In genomic region chr4:6450709-6451108, GRCh38 we compare ENCODE assay signal across 33 cellular contexts. TPM values are rescaled to one million over a fixed set of nuclear protein-coding genes. Genes with fewer than 3 reads are reported as not detected.
"Had no signal": no experiment of that assay in that cellular context is flagged by ENCODE, and none has a peak within 500 bp of the region (broad histone marks: within the 10 kb centered on the region; RNA-seq: fewer than 3 reads in every experiment).

No MANE protein-coding gene starts in this region.

- H3K27ac Mint-ChIP-seq: activated T-helper 17 cell treated with anti-CD3 and anti-CD28 coated beads, Interleukin-2, amount 50 U/mL, for 72 hours; stimulated activated effector memory CD8-positive, alpha-beta T cell treated with anti-CD3 and anti-CD28 coated beads, Interleukin-12 subunit alpha, Interleukin-12 subunit beta, amount 100 ng/mL, for 72 hours; stimulated activated naive CD8-positive, alpha-beta T cell treated with anti-CD3 and anti-CD28 coated beads, Interleukin-15, Interleukin-2, amounts not matched to agents 100 ng/mL and 50 ng/mL, for 24 hours; T-helper 1 cell treated with Interleukin-12 subunit alpha and Interleukin-12 subunit beta and Interleukin-4 antibody, amounts not matched to agents 30 μg/mL and 1 μg/mL, for 36 hours; type B pancreatic cell had no signal

- H3K9me3 Mint-ChIP-seq: activated T-cell treated with anti-CD3 and anti-CD28 coated beads, Interleukin-2, amount 50 U/mL, for 4 hours; activated T-helper 17 cell treated with anti-CD3 and anti-CD28 coated beads, Interleukin-2, amount 50 U/mL, for 72 hours; nephron; stimulated activated effector memory CD8-positive, alpha-beta T cell treated with anti-CD3 and anti-CD28 coated beads, Interleukin-12 subunit alpha, Interleukin-12 subunit beta, amount 100 ng/mL, for 72 hours; stimulated activated naive CD8-positive, alpha-beta T cell treated with anti-CD3 and anti-CD28 coated beads, Interleukin-15, Interleukin-2, amounts not matched to agents 100 ng/mL and 50 ng/mL, for 24 hours; T-helper 1 cell treated with Interleukin-12 subunit alpha and Interleukin-12 subunit beta and Interleukin-4 antibody, amounts not matched to agents 30 μg/mL and 1 μg/mL, for 36 hours; type B pancreatic cell had no signal

- H3K79me2 ChIP-seq: hepatocyte had no signal

- H3K27me3 ChIP-seq: colonic mucosa, hepatocyte, ovary, vagina had no signal

- DNase-seq: activated CD4-positive, alpha-beta T cell treated with anti-CD3 and anti-CD28 coated beads for 4 hours; activated CD4-positive, alpha-beta T cell treated with anti-CD3 and anti-CD28 coated beads, Interleukin-2, amount 50 U/mL, for 4 hours; activated gamma-delta T cell treated with Interleukin-2 at 50 U/mL for 16 hours; activated naive CD4-positive, alpha-beta T cell treated with anti-CD3 and anti-CD28 coated beads, Interleukin-2, amount 50 U/mL, for 16 hours; activated T-cell treated with anti-CD3 and anti-CD28 coated beads, Interleukin-2, amount 50 U/mL, for 4 hours; anterior cingulate cortex; cerebellar nuclear complex; colonic mucosa; effector memory CD4-positive, alpha-beta T cell; erythroblast; islet precursor cell; left ventricle myocardium superior; mucosa of descending colon; ovary; retina; stimulated activated CD4-positive, alpha-beta T cell treated with anti-CD3 and anti-CD28 coated beads, Interleukin-12 subunit alpha, Interleukin-12 subunit beta, amount 100 ng/mL, for 4 hours; stimulated activated CD4-positive, alpha-beta T cell treated with anti-CD3 and anti-CD28 coated beads, Interleukin-4, amount 100 ng/mL, for 24 hours; T-helper 9 cell had no signal

- H3K9me3 ChIP-seq: colonic mucosa, gastroesophageal sphincter, mucosa of descending colon, neutrophil, ovary, prostate gland, vagina had no signal

- H3K4me1 Mint-ChIP-seq: activated T-helper 17 cell treated with anti-CD3 and anti-CD28 coated beads, Interleukin-2, amount 50 U/mL, for 72 hours; stimulated activated effector memory CD8-positive, alpha-beta T cell treated with anti-CD3 and anti-CD28 coated beads, Interleukin-12 subunit alpha, Interleukin-12 subunit beta, amount 100 ng/mL, for 72 hours had no signal

- H3K4me1 ChIP-seq: colonic mucosa had no signal

- H3K4me3 Mint-ChIP-seq: activated T-cell treated with anti-CD3 and anti-CD28 coated beads, Interleukin-2, amount 50 U/mL, for 4 hours; activated T-helper 17 cell treated with anti-CD3 and anti-CD28 coated beads, Interleukin-2, amount 50 U/mL, for 72 hours; nephron; stimulated activated effector memory CD8-positive, alpha-beta T cell treated with anti-CD3 and anti-CD28 coated beads, Interleukin-12 subunit alpha, Interleukin-12 subunit beta, amount 100 ng/mL, for 72 hours; stimulated activated naive CD8-positive, alpha-beta T cell treated with anti-CD3 and anti-CD28 coated beads, Interleukin-15, Interleukin-2, amounts not matched to agents 100 ng/mL and 50 ng/mL, for 24 hours; T-helper 1 cell treated with Interleukin-12 subunit alpha and Interleukin-12 subunit beta and Interleukin-4 antibody, amounts not matched to agents 30 μg/mL and 1 μg/mL, for 36 hours; type B pancreatic cell had no signal

- H3K27ac ChIP-seq: colonic mucosa, gastroesophageal sphincter, hepatocyte, neutrophil, ovary, prostate gland, skin epidermis, vagina, VCaP had no signal

- H3K36me3 Mint-ChIP-seq: stimulated activated effector memory CD8-positive, alpha-beta T cell treated with anti-CD3 and anti-CD28 coated beads, Interleukin-12 subunit alpha, Interleukin-12 subunit beta, amount 100 ng/mL, for 72 hours; type B pancreatic cell had no signal

- ATAC-seq: activated T-cell treated with anti-CD3 and anti-CD28 coated beads, Interleukin-2, amount 50 U/mL, for 4 hours; activated T-helper 17 cell treated with anti-CD3 and anti-CD28 coated beads, Interleukin-2, amount 50 U/mL, for 72 hours; gastroesophageal sphincter; left ventricle myocardium superior; mucosa of descending colon; sciatic nerve; stimulated activated effector memory CD8-positive, alpha-beta T cell treated with anti-CD3 and anti-CD28 coated beads, Interleukin-12 subunit alpha, Interleukin-12 subunit beta, amount 100 ng/mL, for 72 hours had no signal

- H2AFZ ChIP-seq: hepatocyte had no signal

- H3K36me3 ChIP-seq: colonic mucosa, gastroesophageal sphincter, neutrophil, ovary, prostate gland, vagina had no signal

- H3K4me3 ChIP-seq: colonic mucosa, gastroesophageal sphincter, hepatocyte, mucosa of descending colon, ovary, prostate gland, skin epidermis, vagina had no signal

- H3K4me2 ChIP-seq: hepatocyte had no signal

RNA-seq across cellular contexts. Expression of gene PPP2R2C, which starts 21.7 kb away (rescaled TPM):
- total RNA-seq: activated T-cell treated with anti-CD3 and anti-CD28 coated beads, Interleukin-2, amount 50 U/mL, for 4 hours; activated T-helper 17 cell treated with anti-CD3 and anti-CD28 coated beads, Interleukin-2, amount 50 U/mL, for 72 hours; fibroblast of villous mesenchyme had no signal
